ENCODE assay signal across 9 cellular contexts in the genomic region with DNA sequence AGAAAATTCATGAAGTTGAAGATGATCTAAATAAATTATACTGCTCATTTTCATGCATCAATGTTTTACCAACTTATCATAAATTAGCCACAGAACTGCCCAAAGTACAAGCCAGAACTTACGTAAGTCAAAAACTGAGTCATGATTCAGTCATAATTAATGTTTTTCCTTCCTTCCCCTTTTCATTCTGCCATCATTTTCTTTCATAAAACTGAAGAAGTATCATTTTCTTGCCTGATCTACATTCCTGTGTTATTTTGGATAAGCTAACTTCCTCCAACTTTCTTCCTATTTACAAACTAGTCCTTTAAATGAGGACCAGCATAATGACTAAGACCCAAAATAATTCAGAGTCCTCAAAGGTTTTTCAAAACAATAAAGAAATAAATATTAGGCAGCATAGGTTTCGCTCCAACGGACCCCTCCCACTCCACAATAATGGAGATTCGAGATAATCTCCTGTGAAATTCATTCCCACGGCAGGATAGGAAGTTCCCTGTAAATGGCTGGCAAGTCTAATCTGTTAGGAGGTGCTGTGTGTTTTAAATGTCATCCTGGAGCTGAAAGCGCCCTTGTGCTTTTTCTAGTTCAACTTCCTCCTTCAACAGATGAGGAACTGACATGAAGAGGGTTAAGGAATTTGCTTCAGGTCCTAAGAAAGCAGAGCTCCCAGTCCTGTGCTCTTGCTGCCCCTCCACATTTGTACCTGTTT.
DNase-seq lines count a peak whose midpoint lies in the region; ATAC-seq and TF ChIP-seq lines count a peak whose summit lies in the region.
"Had no signal": no experiment of that assay in that cellular context is flagged by ENCODE, and none has a peak within 500 bp of the region (broad histone marks: within the 10 kb centered on the region; RNA-seq: fewer than 3 reads in every experiment).

No MANE protein-coding gene starts in this region.

- no peaks in the 10 kb centered on the region for H3K9me3 Mint-ChIP-seq in memory B cell

- H2BK15ac ChIP-seq in neuronal stem cell (ENCODE audit: low read length) = no peak overlapping the region

- H3K4me3 Mint-ChIP-seq in memory B cell = no peak overlapping the region

- peak overlapping the region; percentile 10 for H3K27ac Mint-ChIP-seq in memory B cell

- H3K27me3 Mint-ChIP-seq in memory B cell = peaks cover 5% of the 10 kb centered on the region

- H2AFZ ChIP-seq in neuronal stem cell (ENCODE audit: low read length) = no peak overlapping the region

- H2BK5ac ChIP-seq in neuronal stem cell (ENCODE audit: low read length) = no peak overlapping the region

- H4K91ac ChIP-seq in neuronal stem cell (ENCODE audit: low read depth, low read length, poor library complexity) = no peak overlapping the region

- peaks cover 9% of the 10 kb centered on the region for H3K4me1 Mint-ChIP-seq in memory B cell

- DNase-seq in AG09309 (ENCODE audit: low read depth) (peak; percentile 40), NOMO-1 treated with DMSO at 0.1 percent for 48 hours (lab: John Stamatoyannopoulos, UW; ENCODE audit: unreplicated experiment) (peak; percentile 72), coronary artery (ENCODE audit: low spot score) (no peak), memory B cell (ENCODE audit: low spot score in 2 of 2) (no peak), LoVo (ENCODE audit: low spot score) (no peak), NCI-H1105 treated with DMSO at 0.1 percent for 48 hours (lab: John Stamatoyannopoulos, UW) (no peak), GM19238 (ENCODE audit: insufficient read length, low spot score) (no peak), neuronal stem cell (ENCODE audit: low spot score) (no peak)
- DNase-seq: activated CD4-positive, alpha-beta T cell treated with anti-CD3 and anti-CD28 coated beads, Interleukin-2, amount 50 U/mL, for 48 hours had no signal

- H3K4me3 ChIP-seq in AG09309 (ENCODE audit: control insufficient read depth, low read depth, low read length) (no peak overlapping the region), coronary artery (peak overlapping the region; percentile 12), neuronal stem cell (ENCODE audit: low read length in 2 of 2) (no peak overlapping the region)

- no peaks in the 10 kb centered on the region for H3K9me3 ChIP-seq in neuronal stem cell (replicated peaks in 1 of 2; ENCODE audit: control insufficient read depth in 2 of 2, insufficient read depth in 1 of 2, low read depth in 1 of 2, low read length in 2 of 2)

- H3K4me1 ChIP-seq in neuronal stem cell (ENCODE audit: control insufficient read depth in 2 of 2, insufficient read depth in 1 of 2, low read depth in 1 of 2, low read length in 2 of 2) = peaks cover 0 to 3% of the 10 kb centered on the region in 2 donors

- H3K4ac ChIP-seq in neuronal stem cell (ENCODE audit: low read length) = no peak overlapping the region

- peaks cover 0 to 53% of the 10 kb centered on the region in 2 donors for H3K36me3 ChIP-seq in neuronal stem cell (replicated peaks in 1 of 2; ENCODE audit: control insufficient read depth in 2 of 2, insufficient read depth in 2 of 2, low read length in 2 of 2)

- no peak overlapping the region for H3K9ac ChIP-seq in neuronal stem cell (ENCODE audit: low read depth, low read length, poor library complexity)

- H3K79me1 ChIP-seq in neuronal stem cell (ENCODE audit: low read depth, low read length) = no peaks in the 10 kb centered on the region

- WGBS in neuronal stem cell (ENCODE audit: extremely low coverage in 2 of 2, insufficient read length in 2 of 2, insufficient replicate concordance in 1 of 2), 2 donors = no CpG with 5 or more reads among the region's 6 CpGs

- H3K27me3 ChIP-seq in neuronal stem cell (ENCODE audit: control insufficient read depth in 3 of 3, insufficient read depth in 3 of 3, low read depth in 1 of 3, low read length in 3 of 3) = no peaks in the 10 kb centered on the region

- no peak overlapping the region for H3K18ac ChIP-seq in neuronal stem cell (ENCODE audit: low read length)

- H3K27ac ChIP-seq in coronary artery (peak overlapping the region; percentile 52 to 70), neuronal stem cell (replicated peaks; ENCODE audit: low read length) (no peak overlapping the region)

- H3K23ac ChIP-seq in neuronal stem cell (ENCODE audit: low read depth, low read length, poor library complexity) = no peak overlapping the region

- no peak for ATAC-seq in memory B cell (ENCODE audit: low read depth)

- no peak overlapping the region for H3K14ac ChIP-seq in neuronal stem cell (ENCODE audit: low read length)

- no peak overlapping the region for H2AK5ac ChIP-seq in neuronal stem cell (ENCODE audit: low read depth, low read length)

- no peak overlapping the region for H2BK120ac ChIP-seq in neuronal stem cell (ENCODE audit: low read depth, low read length)

- no peaks in the 10 kb centered on the region for H3K36me3 Mint-ChIP-seq in memory B cell

- TF ChIP-seq CTCF in AG09309 (IDR thresholded peaks at IDR 0.05; ENCODE audit: control insufficient read depth, insufficient read depth, low read depth, low read length, missing control alignments) = no peak
- no peak for TF ChIP-seq CTCF in coronary artery (IDR thresholded peaks at IDR 0.05)

- no peak overlapping the region for H2BK12ac ChIP-seq in neuronal stem cell (ENCODE audit: low read length)

- no peak overlapping the region for H4K8ac ChIP-seq in neuronal stem cell (ENCODE audit: low read depth, low read length)

- no peak overlapping the region for H3K4me2 ChIP-seq in neuronal stem cell (ENCODE audit: insufficient read depth, low read length, poor library complexity, severe bottlenecking)

Comparison
In these comparisons a context has a peak if more than half of its experiments do, and no peak if none do; other contexts are left out.
1. DNase-seq: peak in AG09309 (single experiment) and NOMO-1 treated with DMSO at 0.1 percent for 48 hours (single experiment); none in coronary artery (single experiment), memory B cell (0 of 2), LoVo (single experiment), NCI-H1105 treated with DMSO at 0.1 percent for 48 hours (single experiment), GM19238 (single experiment) and neuronal stem cell (single experiment).